ENCODE assay signal across 8 cellular contexts in genomic region chr6:113970808-113971676, GRCh38. TPM values are rescaled to one million over a fixed set of nuclear protein-coding genes. Genes with fewer than 3 reads are reported as not detected.
DNase-seq lines count a peak whose midpoint lies in the region; ATAC-seq and TF ChIP-seq lines count a peak whose summit lies in the region.

TSS of gene HDAC2 (minus strand) at chr6:113971148. CDS start at chr6:113970908, 240 bp downstream.

- ATAC-seq in GM21619 (IDR thresholded peaks at IDR 0.05; ENCODE audit: unreplicated experiment), result peak; percentile 80
- ATAC-seq in naive thymus-derived CD8-positive, alpha-beta T cell, result peak; percentile 75 to 78

- H3K4me2 ChIP-seq in fibroblast of lung (ENCODE audit: extremely low read depth, insufficient read depth, low read length), result peak within 1 kb of the TSS; percentile 94

- DNase-seq in DMS79 treated with DMSO at 0.1 percent for 48 hours (lab: John Stamatoyannopoulos, UW), result peak; percentile 90
- peak; percentile 85 for DNase-seq in Jurkat, Clone E6-1 (ENCODE audit: low read depth, low spot score)
- peak; percentile 80 for DNase-seq in RPMI7951 (ENCODE audit: low read depth)
- peak; percentile 73 to 79 for DNase-seq in activated T-helper 1 cell treated with anti-CD3 and anti-CD28 coated beads, Interleukin-2, amount 50 U/mL, for 16 hours (ENCODE audit: low read depth in 1 of 2, low spot score in 1 of 2)
- peak; percentile 78 to 83 for DNase-seq in fibroblast of lung (ENCODE audit: low read depth in 2 of 2)
- DNase-seq in naive thymus-derived CD8-positive, alpha-beta T cell, result peak; percentile 65 to 96 (median 84)
- DNase-seq in stimulated activated naive CD4-positive, alpha-beta T cell treated with Interleukin-2 at 50 U/mL for 16 hours (lab: John Stamatoyannopoulos, UW), result peak; percentile 83

- peak within 1 kb of the TSS; percentile 86 for H3K9ac ChIP-seq in fibroblast of lung (ENCODE audit: insufficient read depth, low read length)

- H3K27me3 ChIP-seq in fibroblast of lung (ENCODE audit: control insufficient read depth, insufficient read depth, low read length), result no peaks in the 10 kb centered on the region

- H3K9me3 ChIP-seq in fibroblast of lung (ENCODE audit: control insufficient read depth, insufficient read depth, low read depth, low read length), result no peaks in the 10 kb centered on the region

- peaks cover 4% of the 10 kb centered on the region for H4K20me1 ChIP-seq in fibroblast of lung (ENCODE audit: control insufficient read depth, extremely low read depth, insufficient read depth, low read length)

- H3K4me3 ChIP-seq in Jurkat, Clone E6-1 (ENCODE audit: low read length), result peak within 1 kb of the TSS; percentile 95
- peak within 1 kb of the TSS; percentile 77 to 97 (median 86) for H3K4me3 ChIP-seq in fibroblast of lung (replicated peaks in 1 of 4; ENCODE audit: control extremely low read depth in 1 of 4, insufficient read depth in 1 of 4, low read depth in 3 of 4, low read length in 4 of 4)

- H3K27ac ChIP-seq in fibroblast of lung (ENCODE audit: insufficient read depth, low read length), result peak within 1 kb of the TSS; percentile 96

- POLR2A ChIA-PET in naive thymus-derived CD8-positive, alpha-beta T cell (lab: Charles Lee), result interaction anchor here (1.2 to 1.7 kb wide), 2 partner anchors 9 to 12 kb away, joined by 3 to 6 read pairs; no protein-coding TSS in a partner anchor

- H3K4me3 Mint-ChIP-seq in naive thymus-derived CD8-positive, alpha-beta T cell, result peak within 1 kb of the TSS; percentile 93 to 98 (median 96)

- H3K4me1 Mint-ChIP-seq in naive thymus-derived CD8-positive, alpha-beta T cell, result peaks cover 21 to 50% (median 42%) of the 10 kb centered on the region in 4 donors

- H3K27ac Mint-ChIP-seq in naive thymus-derived CD8-positive, alpha-beta T cell, result peak within 1 kb of the TSS; percentile 92 to 99 (median 98)

- H2AFZ ChIP-seq in fibroblast of lung (ENCODE audit: low read length), result peak within 1 kb of the TSS; percentile 98

- peaks cover 49% of the 10 kb centered on the region for H3K79me2 ChIP-seq in fibroblast of lung (ENCODE audit: control insufficient read depth, insufficient read depth, low read length)

- H3K36me3 ChIP-seq in fibroblast of lung (ENCODE audit: control insufficient read depth, insufficient read depth, low read length), result peaks cover 1% of the 10 kb centered on the region

- TF ChIP-seq CTCF in fibroblast of lung (conservative IDR thresholded peaks at IDR 0.05 in 1 of 2, IDR thresholded peaks at IDR 0.05 in 1 of 2; ENCODE audit: low read depth in 1 of 2, low read length in 2 of 2), result no peak

- no peaks in the 10 kb centered on the region for H3K27me3 Mint-ChIP-seq in naive thymus-derived CD8-positive, alpha-beta T cell

- no peaks in the 10 kb centered on the region for H3K4me1 ChIP-seq in fibroblast of lung (ENCODE audit: control insufficient read depth, extremely low read depth, insufficient read depth, low read length)

- peaks cover 0 to 2% (median 0%) of the 10 kb centered on the region in 3 donors for H3K36me3 Mint-ChIP-seq in naive thymus-derived CD8-positive, alpha-beta T cell

- H3K9me3 Mint-ChIP-seq in naive thymus-derived CD8-positive, alpha-beta T cell, result no peaks in the 10 kb centered on the region

RNA-seq across cellular contexts. Expression of gene HDAC2, which starts in this region (rescaled TPM):
- polyA plus RNA-seq in Jurkat, Clone E6-1 (2012; ENCODE audit: insufficient read depth, insufficient read length), result 80.2 TPM
- 69.3 and 88.2 TPM in 2 replicates for total RNA-seq in RPMI7951 (2014; rRNA removed; shearing (Covaris generic))
- 50.3 and 64.9 TPM in 2 replicates for total RNA-seq in fibroblast of lung
- polyA plus RNA-seq in fibroblast of lung, result 155 TPM in 2 replicates
- 111 and 133 TPM in 2 replicates for polyA plus RNA-seq in fibroblast of lung (2012)
- 10.5 and 30.0 TPM in 2 replicates for polyA minus RNA-seq in fibroblast of lung (ENCODE audit: low replicate concordance)
- total RNA-seq in naive thymus-derived CD8-positive, alpha-beta T cell, result 10 to 100 TPM; 64.8 to 64.9 TPM
- polyA plus RNA-seq in naive thymus-derived CD8-positive, alpha-beta T cell, result 10 to 100 TPM; 80.2 to 90.0 (median 83.0) TPM

Comparison
In these comparisons a context has a peak if more than half of its experiments do, and no peak if none do; other contexts are left out.
1. Peak in every context shown above with its lines: DNase-seq, ATAC-seq, H3K4me3 ChIP-seq and H3K27ac ChIP-seq.